In genomic region chr5:76367623-76368366, GRCh38 we compare ENCODE assay signal across 10 cellular contexts. TPM values are rescaled to one million over a fixed set of nuclear protein-coding genes. Genes with fewer than 3 reads are reported as not detected.
DNase-seq lines count a peak whose midpoint lies in the region; ATAC-seq and TF ChIP-seq lines count a peak whose summit lies in the region.
"Had no signal": no experiment of that assay in that cellular context is flagged by ENCODE, and none has a peak within 500 bp of the region (broad histone marks: within the 10 kb centered on the region; RNA-seq: fewer than 3 reads in every experiment).

No MANE protein-coding gene starts in this region.

- H4K20me1 ChIP-seq in neural progenitor cell (ENCODE audit: low read depth), result no peaks in the 10 kb centered on the region

- H3K4me3 ChIP-seq in neural progenitor cell (no peak overlapping the region), esophagus squamous epithelium (no peak overlapping the region)

- H3K9ac ChIP-seq in neural progenitor cell, result no peak overlapping the region

- no peaks in the 10 kb centered on the region for H3F3A ChIP-seq in neural progenitor cell (ENCODE audit: low read depth)

- H3K9me3 ChIP-seq in neural progenitor cell (ENCODE audit: low read depth) (no peaks in the 10 kb centered on the region), esophagus squamous epithelium (no peaks in the 10 kb centered on the region)

- intact Hi-C loops in esophagus squamous epithelium (cut with DNase I), result no loop called here

- H3K9me3 Mint-ChIP-seq in activated T-cell treated with anti-CD3 and anti-CD28 coated beads, Interleukin-2, amount 50 U/mL, for 72 hours, result peaks cover 2 to 3% of the 10 kb centered on the region in 2 donors
- H3K9me3 Mint-ChIP-seq in neural progenitor cell, result no peaks in the 10 kb centered on the region

- no peaks in the 10 kb centered on the region for H3K27me3 Mint-ChIP-seq in activated T-cell treated with anti-CD3 and anti-CD28 coated beads, Interleukin-2, amount 50 U/mL, for 72 hours (ENCODE audit: low read depth)
- H3K27me3 Mint-ChIP-seq in neural progenitor cell (ENCODE audit: insufficient read depth, low read depth), result peaks cover 6% of the 10 kb centered on the region

- no peaks in the 10 kb centered on the region for H3K27me3 ChIP-seq in neural progenitor cell
- H3K27me3 ChIP-seq in esophagus squamous epithelium, result no peaks in the 10 kb centered on the region

- no peaks in the 10 kb centered on the region for H3K79me2 ChIP-seq in neural progenitor cell (ENCODE audit: low read depth)

- no peak overlapping the region for H3K4me2 ChIP-seq in neural progenitor cell

- WGBS in esophagus squamous epithelium, 2 donors, result 89 to 90% methylated on average over 6 of the region's 6 CpGs

- peaks cover 52% of the 10 kb centered on the region for H3K4me1 Mint-ChIP-seq in activated T-cell treated with anti-CD3 and anti-CD28 coated beads, Interleukin-2, amount 50 U/mL, for 72 hours (ENCODE audit: low read depth)
- peaks cover 16% of the 10 kb centered on the region for H3K4me1 Mint-ChIP-seq in neural progenitor cell

- ATAC-seq in GM18861 (IDR thresholded peaks at IDR 0.05; ENCODE audit: unreplicated experiment) (peak; percentile 68), HG02759 (IDR thresholded peaks at IDR 0.05; ENCODE audit: unreplicated experiment) (peak; percentile 75), HG02970 (IDR thresholded peaks at IDR 0.05; ENCODE audit: low FRiP score, unreplicated experiment) (no peak), HG02885 (IDR thresholded peaks at IDR 0.05; ENCODE audit: poor library complexity, unreplicated experiment) (no peak), SK-N-SH treated with all-trans-retinoic acid at 6 μM for 48 hours (no peak)
- peak; percentile 95 to 98 for ATAC-seq in activated T-cell treated with anti-CD3 and anti-CD28 coated beads, Interleukin-2, amount 50 U/mL, for 72 hours (replicated peaks in 1 of 2)

- TF ChIP-seq CTCF in neural progenitor cell (IDR thresholded peaks at IDR 0.05) (no peak), esophagus squamous epithelium (IDR thresholded peaks at IDR 0.05) (no peak)

- peaks cover 6 to 7% of the 10 kb centered on the region in 2 donors for H3K36me3 Mint-ChIP-seq in activated T-cell treated with anti-CD3 and anti-CD28 coated beads, Interleukin-2, amount 50 U/mL, for 72 hours (ENCODE audit: insufficient read depth in 2 of 2)
- no peaks in the 10 kb centered on the region for H3K36me3 Mint-ChIP-seq in neural progenitor cell

- no peak for TF ChIP-seq POLR2A in esophagus squamous epithelium (IDR thresholded peaks at IDR 0.05)

- peak; percentile 46 to 54 for DNase-seq in activated T-cell treated with anti-CD3 and anti-CD28 coated beads, Interleukin-2, amount 50 U/mL, for 72 hours
- DNase-seq in neural progenitor cell (ENCODE audit: low spot score) (peak; percentile 19), esophagus squamous epithelium (lab: John Stamatoyannopoulos, UW) (no peak)
- DNase-seq: NCI-H1092, Right ventricle myocardium superior had no signal

- H3K36me3 ChIP-seq in neural progenitor cell, result no peaks in the 10 kb centered on the region
- no peaks in the 10 kb centered on the region for H3K36me3 ChIP-seq in esophagus squamous epithelium

- peak overlapping the region; percentile 75 for H3K27ac Mint-ChIP-seq in activated T-cell treated with anti-CD3 and anti-CD28 coated beads, Interleukin-2, amount 50 U/mL, for 72 hours
- no peak overlapping the region for H3K27ac Mint-ChIP-seq in neural progenitor cell

- no peaks in the 10 kb centered on the region for H3K4me1 ChIP-seq in neural progenitor cell
- H3K4me1 ChIP-seq in esophagus squamous epithelium, result peaks cover 0 to 28% (median 10%) of the 10 kb centered on the region in 3 donors

- peak overlapping the region; percentile 2 to 34 for H3K4me3 Mint-ChIP-seq in activated T-cell treated with anti-CD3 and anti-CD28 coated beads, Interleukin-2, amount 50 U/mL, for 72 hours
- no peak overlapping the region for H3K4me3 Mint-ChIP-seq in neural progenitor cell

- H2AFZ ChIP-seq in neural progenitor cell (replicated peaks), result no peak overlapping the region

- H3K27ac ChIP-seq in neural progenitor cell, result no peak overlapping the region
- no peak overlapping the region for H3K27ac ChIP-seq in esophagus squamous epithelium

TF ChIP-seq in SK-N-SH treated with all-trans-retinoic acid at 6 μM for 48 hours, 23 proteins besides CTCF, POLR2A, EP300 and RAD21:
- no peak for TF ChIP-seq ZFP30 (CRISPR knock-in tag; IDR thresholded peaks at IDR 0.05)
- TF ChIP-seq RARB (CRISPR knock-in tag; IDR thresholded peaks at IDR 0.05), result no peak
- no peak for TF ChIP-seq CSDC2 (CRISPR knock-in tag; IDR thresholded peaks at IDR 0.05)
- TF ChIP-seq GLIS3 (CRISPR knock-in tag; IDR thresholded peaks at IDR 0.05), result no peak
- no peak for TF ChIP-seq ARNTL (CRISPR knock-in tag; IDR thresholded peaks at IDR 0.05; ENCODE audit: borderline replicate concordance, low read depth)
- no peak for TF ChIP-seq CSRNP3 (CRISPR knock-in tag; IDR thresholded peaks at IDR 0.05)
- TF ChIP-seq TSHZ2 (CRISPR knock-in tag; IDR thresholded peaks at IDR 0.05), result no peak
- TF ChIP-seq ZNF70 (CRISPR knock-in tag; IDR thresholded peaks at IDR 0.05), result no peak
- no peak for TF ChIP-seq ZNF8 (CRISPR knock-in tag; IDR thresholded peaks at IDR 0.05)
TF ChIP-seq in SK-N-SH treated with all-trans-retinoic acid at 6 μM for 48 hours: peak in this region for 0.

RNA-seq across cellular contexts. Expression of gene IQGAP2, which starts 35.3 kb away (rescaled TPM):
- 100 to 1,000 TPM in 1 of 2 donors, 10 to 100 TPM in 1; 78.0 to 108 TPM for total RNA-seq in activated T-cell treated with anti-CD3 and anti-CD28 coated beads, Interleukin-2, amount 50 U/mL, for 72 hours
- 20.9 and 37.7 TPM in 2 replicates for total RNA-seq in neural progenitor cell (ENCODE audit: low replicate concordance)
- 10 to 100 TPM in 1 of 4 donors, 1 to 10 TPM in 3; 3.0 to 16.6 (median 5.9) TPM for total RNA-seq in esophagus squamous epithelium

Comparison
In these comparisons a context has a peak if more than half of its experiments do, and no peak if none do; other contexts are left out.
1. ATAC-seq: peak in GM18861 (single experiment), HG02759 (single experiment) and activated T-cell treated with anti-CD3 and anti-CD28 coated beads, Interleukin-2, amount 50 U/mL, for 72 hours (2 of 2); none in HG02970 (single experiment), HG02885 (single experiment) and SK-N-SH treated with all-trans-retinoic acid at 6 μM for 48 hours (single experiment).